In the genomic region with DNA sequence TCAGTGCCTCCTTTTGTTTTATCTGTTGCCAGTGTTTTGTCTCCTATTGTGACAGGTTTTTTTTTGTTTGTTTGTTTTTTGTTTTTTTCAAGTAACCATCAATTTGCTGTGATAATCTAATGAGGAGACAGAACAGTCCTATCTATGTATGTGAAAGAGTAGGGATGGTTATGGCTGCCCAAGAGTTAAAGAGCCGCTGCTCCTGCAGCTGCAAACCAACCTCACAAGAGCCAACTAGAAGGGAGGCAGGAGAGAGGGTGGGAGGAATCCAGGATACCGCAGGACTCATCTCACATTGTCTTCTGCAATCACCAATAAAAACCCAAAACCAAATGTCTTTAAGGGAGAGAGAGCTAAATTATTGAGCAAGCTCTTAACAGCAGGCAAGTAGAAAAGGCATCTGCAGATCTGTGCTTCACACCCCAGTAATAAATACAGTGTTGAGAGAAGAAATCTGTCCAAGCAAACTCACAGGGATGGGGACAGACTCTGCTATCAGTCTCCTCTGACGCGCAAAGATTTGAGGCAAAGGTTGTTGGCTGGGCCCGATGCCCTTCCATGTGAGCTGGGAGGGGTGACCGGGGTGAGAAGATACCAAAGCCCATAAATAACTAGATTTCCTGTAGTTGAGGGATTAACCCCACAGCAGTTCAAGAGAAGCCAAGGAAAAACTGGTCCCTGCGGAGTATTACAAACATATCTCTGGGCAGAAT, we compare ENCODE assay signal across 27 cellular contexts.
DNase-seq lines count a peak whose midpoint lies in the region; ATAC-seq and TF ChIP-seq lines count a peak whose summit lies in the region.
"Had no signal": no experiment of that assay in that cellular context is flagged by ENCODE, and none has a peak within 500 bp of the region (broad histone marks: within the 10 kb centered on the region; RNA-seq: fewer than 3 reads in every experiment).

No MANE protein-coding gene starts in this region.

- peaks cover 6% of the 10 kb centered on the region for H3K36me3 Mint-ChIP-seq in WTC11
- H3K36me3 Mint-ChIP-seq in nephron (ENCODE audit: low read depth): no peaks in the 10 kb centered on the region
- H3K36me3 Mint-ChIP-seq in activated T-cell treated with anti-CD3 and anti-CD28 coated beads, Interleukin-2, amount 50 U/mL, for 4 hours (ENCODE audit: insufficient read depth): no peaks in the 10 kb centered on the region
- H3K36me3 Mint-ChIP-seq: activated naive CD4-positive, alpha-beta T cell treated with anti-CD3 and anti-CD28 coated beads, Interleukin-2, amount 10 ng/mL, durations not matched to agents 7 days and 5 days; CD8-positive, alpha-beta T cell; naive thymus-derived CD4-positive, alpha-beta T cell had no signal

- H3K4me3 Mint-ChIP-seq in WTC11 (no peak overlapping the region), nephron (no peak overlapping the region)
- no peak overlapping the region for H3K4me3 Mint-ChIP-seq in activated T-cell treated with anti-CD3 and anti-CD28 coated beads, Interleukin-2, amount 50 U/mL, for 4 hours
- H3K4me3 Mint-ChIP-seq: activated naive CD4-positive, alpha-beta T cell treated with anti-CD3 and anti-CD28 coated beads, Interleukin-2, amount 10 ng/mL, durations not matched to agents 7 days and 5 days; activated T-cell treated with anti-CD3 and anti-CD28 coated beads, Interleukin-2, amount 50 U/mL, for 72 hours; CD8-positive, alpha-beta T cell; central memory CD8-positive, alpha-beta T cell; HFFc6; memory B cell; naive thymus-derived CD4-positive, alpha-beta T cell had no signal

- H3K9me3 ChIP-seq in ascending aorta: no peaks in the 10 kb centered on the region
- H3K9me3 ChIP-seq: testis had no signal

- H3K27me3 Mint-ChIP-seq in WTC11 (ENCODE audit: low read depth) (no peaks in the 10 kb centered on the region), nephron (ENCODE audit: low read depth) (no peaks in the 10 kb centered on the region)
- H3K27me3 Mint-ChIP-seq in activated T-cell treated with anti-CD3 and anti-CD28 coated beads, Interleukin-2, amount 50 U/mL, for 4 hours (ENCODE audit: low read depth): peaks cover 1% of the 10 kb centered on the region
- H3K27me3 Mint-ChIP-seq: activated naive CD4-positive, alpha-beta T cell treated with anti-CD3 and anti-CD28 coated beads, Interleukin-2, amount 10 ng/mL, durations not matched to agents 7 days and 5 days; central memory CD8-positive, alpha-beta T cell; naive thymus-derived CD4-positive, alpha-beta T cell had no signal

- POLR2A ChIA-PET in WTC11 (lab: Charles Lee): interaction anchor here (0.6 kb wide), 1 partner anchor 261 kb away, joined by 3 read pairs; no protein-coding TSS in a partner anchor

- H3K4me1 ChIP-seq in foreskin keratinocyte (peaks cover 3% of the 10 kb centered on the region), ascending aorta (no peaks in the 10 kb centered on the region)
- H3K4me1 ChIP-seq: testis had no signal

- no peaks in the 10 kb centered on the region for H3K27me3 ChIP-seq in foreskin keratinocyte
- no peaks in the 10 kb centered on the region for H3K27me3 ChIP-seq in ascending aorta
- H3K27me3 ChIP-seq: testis had no signal

- no peak overlapping the region for H3K4me3 ChIP-seq in ascending aorta
- H3K4me3 ChIP-seq: testis had no signal

- no peak for TF ChIP-seq CTCF in WTC11 (IDR thresholded peaks at IDR 0.05)
- no peak for TF ChIP-seq CTCF in foreskin keratinocyte (conservative IDR thresholded peaks at IDR 0.05)
- TF ChIP-seq CTCF in nephron (IDR thresholded peaks at IDR 0.05; ENCODE audit: unreplicated experiment in 3 of 3): no peak
- no peak for TF ChIP-seq CTCF in ascending aorta (IDR thresholded peaks at IDR 0.05)

- CTCF ChIA-PET in WTC11 (lab: Charles Lee): no interaction called here

- DNase-seq in WTC11 (ENCODE audit: low spot score): no peak
- no peak for DNase-seq in foreskin keratinocyte
- no peak for DNase-seq in stimulated activated CD8-positive, alpha-beta memory T cell treated with anti-CD3 and anti-CD28 coated beads, Interleukin-4, amount 100 ng/mL, for 48 hours
- DNase-seq in NCI-H146 treated with DMSO at 0.1 percent for 48 hours (lab: John Stamatoyannopoulos, UW; ENCODE audit: unreplicated experiment): no peak
- DNase-seq in activated T-cell treated with anti-CD3 and anti-CD28 coated beads, Interleukin-2, amount 50 U/mL, for 4 hours: no peak
- DNase-seq in ascending aorta (ENCODE audit: low spot score in 2 of 2): no peak
- DNase-seq: activated CD4-positive, alpha-beta T cell treated with anti-CD3 and anti-CD28 coated beads for 1 hour; activated CD8-positive, alpha-beta memory T cell treated with anti-CD3 and anti-CD28 coated beads for 24 hours; activated naive CD4-positive, alpha-beta T cell treated with anti-CD3 and anti-CD28 coated beads, Interleukin-2, amount 10 ng/mL, durations not matched to agents 7 days and 5 days; activated T-cell treated with anti-CD3 and anti-CD28 coated beads, Interleukin-2, amount 50 U/mL, for 72 hours; CD8-positive, alpha-beta T cell; GF-D8; HFFc6; Karpas-422; kidney glomerular epithelial cell; MV-4-11; naive thymus-derived CD4-positive, alpha-beta T cell; NCI-H1930; NCI-H2227 treated with DMSO at 0.1 percent for 48 hours; NCI-H748 treated with DMSO at 0.1 percent for 48 hours; OCI-M1; posterior cingulate gyrus; SHP77; testis had no signal

- H3K36me3 ChIP-seq in ascending aorta: no peaks in the 10 kb centered on the region

- peak overlapping the region; percentile 13 for H3K27ac ChIP-seq in foreskin keratinocyte
- H3K27ac ChIP-seq in ascending aorta: no peak overlapping the region
- H3K27ac ChIP-seq: testis had no signal

- intact Hi-C loops in ascending aorta (cut with DNase I): no loop called here

- ATAC-seq in WTC11 (peak; percentile 30), foreskin keratinocyte (no peak)
- ATAC-seq in activated T-cell treated with anti-CD3 and anti-CD28 coated beads, Interleukin-2, amount 50 U/mL, for 4 hours: no peak
- ATAC-seq: activated T-cell treated with anti-CD3 and anti-CD28 coated beads, Interleukin-2, amount 50 U/mL, for 72 hours; CD8-positive, alpha-beta T cell; naive thymus-derived CD4-positive, alpha-beta T cell had no signal

- H3K9me3 Mint-ChIP-seq in WTC11 (peaks cover 18% of the 10 kb centered on the region), nephron (peaks cover 1% of the 10 kb centered on the region)
- peaks cover under 1% of the 10 kb centered on the region for H3K9me3 Mint-ChIP-seq in activated T-cell treated with anti-CD3 and anti-CD28 coated beads, Interleukin-2, amount 50 U/mL, for 4 hours
- H3K9me3 Mint-ChIP-seq: activated naive CD4-positive, alpha-beta T cell treated with anti-CD3 and anti-CD28 coated beads, Interleukin-2, amount 10 ng/mL, durations not matched to agents 7 days and 5 days; activated T-cell treated with anti-CD3 and anti-CD28 coated beads, Interleukin-2, amount 50 U/mL, for 72 hours; central memory CD8-positive, alpha-beta T cell; HFFc6 had no signal

- H3K27ac Mint-ChIP-seq in WTC11: no peak overlapping the region
- H3K27ac Mint-ChIP-seq in nephron: peak overlapping the region; percentile 14 to 67 (median 39)
- H3K27ac Mint-ChIP-seq: activated naive CD4-positive, alpha-beta T cell treated with anti-CD3 and anti-CD28 coated beads, Interleukin-2, amount 10 ng/mL, durations not matched to agents 7 days and 5 days; activated T-cell treated with anti-CD3 and anti-CD28 coated beads, Interleukin-2, amount 50 U/mL, for 72 hours; CD8-positive, alpha-beta T cell; HFFc6; memory B cell; naive thymus-derived CD4-positive, alpha-beta T cell had no signal

- H3K4me1 Mint-ChIP-seq in WTC11 (peaks cover 37% of the 10 kb centered on the region), nephron (peaks cover 13% of the 10 kb centered on the region)
- no peaks in the 10 kb centered on the region for H3K4me1 Mint-ChIP-seq in activated T-cell treated with anti-CD3 and anti-CD28 coated beads, Interleukin-2, amount 50 U/mL, for 4 hours (ENCODE audit: low read depth)
- H3K4me1 Mint-ChIP-seq: activated naive CD4-positive, alpha-beta T cell treated with anti-CD3 and anti-CD28 coated beads, Interleukin-2, amount 10 ng/mL, durations not matched to agents 7 days and 5 days; central memory CD8-positive, alpha-beta T cell; memory B cell; naive thymus-derived CD4-positive, alpha-beta T cell had no signal

TF ChIP-seq in WTC11, 78 proteins besides CTCF, POLR2A, EP300 and RAD21:
- TF ChIP-seq, protein P1, sequence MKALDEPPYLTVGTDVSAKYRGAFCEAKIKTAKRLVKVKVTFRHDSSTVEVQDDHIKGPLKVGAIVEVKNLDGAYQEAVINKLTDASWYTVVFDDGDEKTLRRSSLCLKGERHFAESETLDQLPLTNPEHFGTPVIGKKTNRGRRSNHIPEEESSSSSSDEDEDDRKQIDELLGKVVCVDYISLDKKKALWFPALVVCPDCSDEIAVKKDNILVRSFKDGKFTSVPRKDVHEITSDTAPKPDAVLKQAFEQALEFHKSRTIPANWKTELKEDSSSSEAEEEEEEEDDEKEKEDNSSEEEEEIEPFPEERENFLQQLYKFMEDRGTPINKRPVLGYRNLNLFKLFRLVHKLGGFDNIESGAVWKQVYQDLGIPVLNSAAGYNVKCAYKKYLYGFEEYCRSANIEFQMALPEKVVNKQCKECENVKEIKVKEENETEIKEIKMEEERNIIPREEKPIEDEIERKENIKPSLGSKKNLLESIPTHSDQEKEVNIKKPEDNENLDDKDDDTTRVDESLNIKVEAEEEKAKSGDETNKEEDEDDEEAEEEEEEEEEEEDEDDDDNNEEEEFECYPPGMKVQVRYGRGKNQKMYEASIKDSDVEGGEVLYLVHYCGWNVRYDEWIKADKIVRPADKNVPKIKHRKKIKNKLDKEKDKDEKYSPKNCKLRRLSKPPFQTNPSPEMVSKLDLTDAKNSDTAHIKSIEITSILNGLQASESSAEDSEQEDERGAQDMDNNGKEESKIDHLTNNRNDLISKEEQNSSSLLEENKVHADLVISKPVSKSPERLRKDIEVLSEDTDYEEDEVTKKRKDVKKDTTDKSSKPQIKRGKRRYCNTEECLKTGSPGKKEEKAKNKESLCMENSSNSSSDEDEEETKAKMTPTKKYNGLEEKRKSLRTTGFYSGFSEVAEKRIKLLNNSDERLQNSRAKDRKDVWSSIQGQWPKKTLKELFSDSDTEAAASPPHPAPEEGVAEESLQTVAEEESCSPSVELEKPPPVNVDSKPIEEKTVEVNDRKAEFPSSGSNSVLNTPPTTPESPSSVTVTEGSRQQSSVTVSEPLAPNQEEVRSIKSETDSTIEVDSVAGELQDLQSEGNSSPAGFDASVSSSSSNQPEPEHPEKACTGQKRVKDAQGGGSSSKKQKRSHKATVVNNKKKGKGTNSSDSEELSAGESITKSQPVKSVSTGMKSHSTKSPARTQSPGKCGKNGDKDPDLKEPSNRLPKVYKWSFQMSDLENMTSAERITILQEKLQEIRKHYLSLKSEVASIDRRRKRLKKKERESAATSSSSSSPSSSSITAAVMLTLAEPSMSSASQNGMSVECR (CRISPR knock-in tag; IDR thresholded peaks at IDR 0.05; ENCODE audit: borderline replicate concordance): no peak
- no peak for TF ChIP-seq MYBL2 (CRISPR knock-in tag; IDR thresholded peaks at IDR 0.05)
